In the genomic region with DNA sequence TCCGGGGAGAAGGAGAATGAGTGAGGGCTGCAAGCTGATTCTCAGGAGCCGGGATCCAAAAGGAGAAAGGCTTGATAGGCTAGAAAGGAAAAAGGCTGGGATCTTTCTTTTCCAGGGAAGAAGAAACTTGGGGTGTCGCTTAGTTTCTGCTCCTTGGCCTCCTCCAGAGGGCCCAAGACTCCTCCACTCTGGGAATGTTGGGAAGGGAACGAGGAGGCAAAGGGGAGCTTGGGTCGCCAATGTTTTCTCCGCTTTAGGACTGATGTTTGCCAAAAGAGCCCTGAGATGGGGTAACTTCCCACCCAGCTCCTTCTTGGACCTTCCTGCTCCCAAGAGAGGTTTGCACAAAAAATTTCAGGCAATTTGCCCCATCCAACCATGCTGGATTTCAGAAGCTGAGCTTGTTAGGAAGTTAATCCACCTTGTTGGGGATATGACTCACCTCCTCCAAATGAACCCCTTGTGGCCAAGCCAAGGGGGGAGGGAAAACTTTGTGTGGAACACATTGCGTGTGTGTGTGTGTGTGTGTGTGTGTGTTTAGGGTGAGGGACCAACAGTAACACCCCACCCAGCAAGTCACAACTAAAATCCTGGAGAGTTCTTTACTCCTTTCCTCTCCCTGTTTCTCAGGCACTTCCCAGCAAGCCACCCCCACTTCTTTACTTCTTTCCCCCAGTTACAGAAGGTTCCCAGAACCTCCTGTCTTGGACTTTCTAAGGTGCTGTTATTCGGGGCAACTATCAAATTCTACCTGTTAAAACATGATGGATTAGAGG, we compare ENCODE assay signal across 1 cellular context.
TF ChIP-seq lines count a peak whose summit lies in the region.

No MANE protein-coding gene starts in this region.

TF ChIP-seq in HCT116, 20 proteins besides CTCF, POLR2A, EP300 and RAD21 (continued from another document):
- TF ChIP-seq ELF1 (IDR thresholded peaks at IDR 0.05; ENCODE audit: borderline replicate concordance, low read depth), result no peak
- no peak for TF ChIP-seq POLR2AphosphoS5 (IDR thresholded peaks at IDR 0.05; ENCODE audit: low read depth, low read length)
- TF ChIP-seq CEBPB (IDR thresholded peaks at IDR 0.05; ENCODE audit: low read depth), result no peak
- peak; percentile 69 for TF ChIP-seq FOSL1 (IDR thresholded peaks at IDR 0.05; ENCODE audit: low read depth)
- TF ChIP-seq ZNF274 (IDR thresholded peaks at IDR 0.05; ENCODE audit: low read depth, low read length), result no peak
- peak; percentile 19 for TF ChIP-seq TCF7L2 (IDR thresholded peaks at IDR 0.05; ENCODE audit: borderline replicate concordance, extremely low read depth, insufficient read depth, insufficient read length)
- no peak for TF ChIP-seq EGR1 (IDR thresholded peaks at IDR 0.05; ENCODE audit: low read depth)
- TF ChIP-seq ZFX (IDR thresholded peaks at IDR 0.05), result no peak
- TF ChIP-seq, protein P1, sequence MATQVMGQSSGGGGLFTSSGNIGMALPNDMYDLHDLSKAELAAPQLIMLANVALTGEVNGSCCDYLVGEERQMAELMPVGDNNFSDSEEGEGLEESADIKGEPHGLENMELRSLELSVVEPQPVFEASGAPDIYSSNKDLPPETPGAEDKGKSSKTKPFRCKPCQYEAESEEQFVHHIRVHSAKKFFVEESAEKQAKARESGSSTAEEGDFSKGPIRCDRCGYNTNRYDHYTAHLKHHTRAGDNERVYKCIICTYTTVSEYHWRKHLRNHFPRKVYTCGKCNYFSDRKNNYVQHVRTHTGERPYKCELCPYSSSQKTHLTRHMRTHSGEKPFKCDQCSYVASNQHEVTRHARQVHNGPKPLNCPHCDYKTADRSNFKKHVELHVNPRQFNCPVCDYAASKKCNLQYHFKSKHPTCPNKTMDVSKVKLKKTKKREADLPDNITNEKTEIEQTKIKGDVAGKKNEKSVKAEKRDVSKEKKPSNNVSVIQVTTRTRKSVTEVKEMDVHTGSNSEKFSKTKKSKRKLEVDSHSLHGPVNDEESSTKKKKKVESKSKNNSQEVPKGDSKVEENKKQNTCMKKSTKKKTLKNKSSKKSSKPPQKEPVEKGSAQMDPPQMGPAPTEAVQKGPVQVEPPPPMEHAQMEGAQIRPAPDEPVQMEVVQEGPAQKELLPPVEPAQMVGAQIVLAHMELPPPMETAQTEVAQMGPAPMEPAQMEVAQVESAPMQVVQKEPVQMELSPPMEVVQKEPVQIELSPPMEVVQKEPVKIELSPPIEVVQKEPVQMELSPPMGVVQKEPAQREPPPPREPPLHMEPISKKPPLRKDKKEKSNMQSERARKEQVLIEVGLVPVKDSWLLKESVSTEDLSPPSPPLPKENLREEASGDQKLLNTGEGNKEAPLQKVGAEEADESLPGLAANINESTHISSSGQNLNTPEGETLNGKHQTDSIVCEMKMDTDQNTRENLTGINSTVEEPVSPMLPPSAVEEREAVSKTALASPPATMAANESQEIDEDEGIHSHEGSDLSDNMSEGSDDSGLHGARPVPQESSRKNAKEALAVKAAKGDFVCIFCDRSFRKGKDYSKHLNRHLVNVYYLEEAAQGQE (IDR thresholded peaks at IDR 0.05; ENCODE audit: low read depth), result no peak
- peak; percentile 56; the same call in 1 of the 2 replicates for TF ChIP-seq JUND (IDR thresholded peaks at IDR 0.05)
- no peak for TF ChIP-seq YY1 (IDR thresholded peaks at IDR 0.05; ENCODE audit: extremely low read depth, insufficient replicate concordance, low read depth, low read length)
